ENCODE assay signal across 8 cellular contexts in the genomic region with DNA sequence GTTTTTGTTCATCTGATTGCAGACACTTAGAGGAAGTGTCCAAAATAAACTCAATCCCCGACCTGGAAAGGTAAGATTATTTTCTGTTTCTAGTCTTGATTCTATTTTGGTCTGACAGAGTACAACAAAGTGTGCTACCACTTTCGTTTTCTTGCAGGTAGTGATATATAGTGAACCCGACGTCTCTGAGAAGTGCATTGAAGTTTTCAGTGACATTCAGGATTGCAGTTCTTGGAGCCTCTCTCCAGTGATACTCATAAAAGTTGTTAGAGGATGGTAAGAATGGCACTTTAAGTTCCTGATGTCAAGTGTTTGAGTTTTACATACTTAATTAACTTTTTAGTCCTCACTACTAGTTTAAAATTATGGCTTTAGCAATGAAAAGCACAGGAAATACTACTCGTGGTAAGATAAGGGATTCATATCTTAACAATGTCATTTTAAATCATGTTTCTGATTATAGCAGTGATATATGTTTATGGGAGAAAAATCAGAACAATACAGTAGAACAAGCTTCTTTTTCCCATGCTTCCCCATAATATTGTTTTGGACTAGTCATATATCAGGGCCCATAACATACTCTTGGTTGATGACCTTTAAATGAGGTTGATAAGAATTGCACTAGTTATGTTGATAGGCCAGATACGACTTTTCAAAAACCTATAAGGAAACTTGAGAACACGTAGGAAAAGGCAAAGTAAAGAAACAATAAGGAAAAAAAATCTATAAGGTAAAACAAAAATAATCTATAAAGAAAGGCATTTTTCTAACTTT.
DNase-seq lines count a peak whose midpoint lies in the region; ATAC-seq, FAIRE-seq and TF ChIP-seq lines count a peak whose summit lies in the region.

No MANE protein-coding gene starts in this region.

- no peak overlapping the region for H3K4me3 Mint-ChIP-seq in glutamatergic neuron (ENCODE audit: unreplicated experiment)

- H3K4me2 ChIP-seq in GM12878 (ENCODE audit: control insufficient read depth, insufficient read depth) = peak overlapping the region; percentile 88

- RAD21 ChIA-PET in GM12878 (lab: Charles Lee; ENCODE audit: unreplicated experiment) = interaction anchor here (0.5 to 7.9 kb wide), 4 partner anchors 9 to 41 kb away, joined by 3 to 101 read pairs (median 7); no protein-coding TSS in a partner anchor

- no peak for TF ChIP-seq POLR2A in GM12878 (IDR thresholded peaks at IDR 0.05; ENCODE audit: low read depth, low read length)

- no peaks in the 10 kb centered on the region for H3K9me3 Mint-ChIP-seq in glutamatergic neuron (ENCODE audit: unreplicated experiment)

- no peak for TF ChIP-seq EP300 in GM12878 (IDR thresholded peaks at IDR 0.05; ENCODE audit: borderline replicate concordance in 1 of 2, control insufficient read depth in 1 of 2, low read depth in 2 of 2, low read length in 2 of 2)

- no peaks in the 10 kb centered on the region for H3K4me1 Mint-ChIP-seq in glutamatergic neuron (ENCODE audit: low read depth, unreplicated experiment)

- H3K36me3 ChIP-seq in A673 (ENCODE audit: insufficient read depth, low read length, poor library complexity, severe bottlenecking) = no peaks in the 10 kb centered on the region
- peaks cover 0 to 28% of the 10 kb centered on the region in 2 experiments; a peak in 2 of 4 replicates for H3K36me3 ChIP-seq in GM12878 (ENCODE audit: control insufficient read depth in 2 of 2, insufficient read depth in 2 of 2, low read length in 1 of 2)
- H3K36me3 ChIP-seq in small intestine (ENCODE audit: control insufficient read depth in 2 of 2, insufficient read depth in 2 of 2, low read length in 2 of 2) = peaks cover 0 to 2% of the 10 kb centered on the region in 2 donors

- DNase-seq in A673 (ENCODE audit: low spot score) (no peak), GM12878 (ENCODE audit: low read depth, low spot score) (no peak), small intestine (peak; percentile 71), glutamatergic neuron (no peak), GDM1 (lab: John Stamatoyannopoulos, UW) (no peak), NCI-H510A (lab: John Stamatoyannopoulos, UW) (no peak)

- H3K9me3 ChIP-seq in A673 (ENCODE audit: low read depth, low read length, poor library complexity, severe bottlenecking) (no peaks in the 10 kb centered on the region), GM12878 (replicated peaks; ENCODE audit: control insufficient read depth, insufficient read depth, low read length) (no peaks in the 10 kb centered on the region), small intestine (ENCODE audit: control insufficient read depth, low read depth) (no peaks in the 10 kb centered on the region)

- no peaks in the 10 kb centered on the region for H3K27me3 Mint-ChIP-seq in glutamatergic neuron (ENCODE audit: unreplicated experiment)

- in situ Hi-C loops in GM12878 (cut with MboI) = no loop called here

- H3K79me2 ChIP-seq in GM12878 (ENCODE audit: control insufficient read depth, insufficient read depth, low read length) = peaks cover 73% of the 10 kb centered on the region

- H3K4me3 ChIP-seq in A673 (ENCODE audit: low read depth, low read length, poor library complexity, severe bottlenecking) (peak overlapping the region; percentile 10), GM12878 (peak overlapping the region; percentile 66), small intestine (ENCODE audit: low read depth in 1 of 2, low read length in 2 of 2) (peak overlapping the region in 1 of 2 donors; percentile 28)

- BruUV-seq in A673 (replicated peaks; lab: Mats Ljungman, UMichigan) (no TSS peak), GM12878 (replicated peaks; lab: Mats Ljungman, UMichigan) (no TSS peak)

- no peak for TF ChIP-seq RAD21 in GM12878 (IDR thresholded peaks at IDR 0.05; ENCODE audit: insufficient read depth, low read depth, low read length)

- H3K27me3 ChIP-seq in A673 (replicated peaks; ENCODE audit: insufficient read depth, low read depth, low read length, poor library complexity) = no peaks in the 10 kb centered on the region
- no peaks in the 10 kb centered on the region for H3K27me3 ChIP-seq in GM12878 (replicated peaks in 1 of 2; ENCODE audit: control insufficient read depth in 2 of 2, insufficient read depth in 2 of 2, low read length in 1 of 2)
- H3K27me3 ChIP-seq in small intestine (ENCODE audit: control insufficient read depth in 2 of 2, insufficient read depth in 2 of 2, low read length in 2 of 2) = no peaks in the 10 kb centered on the region

- intact Hi-C loops in A673 (cut with micrococcal nuclease; ENCODE audit: unreplicated experiment) (no loop called here), GM12878 (cut with micrococcal nuclease; ENCODE audit: unreplicated experiment) (no loop called here)

- H3K27ac Mint-ChIP-seq in glutamatergic neuron (ENCODE audit: unreplicated experiment) = no peak overlapping the region

- FAIRE-seq in GM12878 (lab: Jason Lieb, UNC) (peak; percentile 83), small intestine (lab: Jason Lieb, UNC) (peak; percentile 68)

- SMC1A ChIA-PET in GM12878 (lab: Charles Lee; ENCODE audit: uncharacterized antibody, unreplicated experiment) = interaction anchor here (1.0 to 9.0 kb wide), 8 partner anchors 9 to 191 kb away, joined by 3 to 109 read pairs (median 3); no protein-coding TSS in a partner anchor

- H3K36me3 Mint-ChIP-seq in glutamatergic neuron (ENCODE audit: unreplicated experiment) = no peaks in the 10 kb centered on the region

- peak; percentile 37 for ATAC-seq in GM19328 (IDR thresholded peaks at IDR 0.05; ENCODE audit: unreplicated experiment)
- peak; percentile 38 for ATAC-seq in HG03378 (IDR thresholded peaks at IDR 0.05; ENCODE audit: unreplicated experiment)
- peak; percentile 39 for ATAC-seq in GM12878

- WGBS in GM12878 (ENCODE audit: insufficient coverage, insufficient replicate concordance, low lambda C conversion rate, missing lambda C conversion rate) = 0% methylated on average over 7 of the region's 7 CpGs
- 5 to 25% (median 10%) methylated on average over 7 of the region's 7 CpGs for WGBS in small intestine, 3 donors

- no peak overlapping the region; the same call in 1 of the 2 replicates for H2AFZ ChIP-seq in GM12878 (ENCODE audit: control insufficient read depth, low read depth, low read length)

- H3K4me1 ChIP-seq in A673 (ENCODE audit: insufficient read depth, low read length, poor library complexity, severe bottlenecking) (peaks cover 11% of the 10 kb centered on the region), GM12878 (ENCODE audit: control insufficient read depth, insufficient read depth, low read length) (peaks cover 7% of the 10 kb centered on the region; the same call in 1 of the 2 replicates), small intestine (ENCODE audit: control insufficient read depth in 2 of 2, insufficient read depth in 1 of 2, low read depth in 1 of 2, low read length in 1 of 2) (peaks cover 0 to 2% of the 10 kb centered on the region in 2 donors)

- H4K20me1 ChIP-seq in GM12878 (ENCODE audit: control insufficient read depth, insufficient read depth) = no peaks in the 10 kb centered on the region

- H3K27ac ChIP-seq in A673 (ENCODE audit: low read depth, low read length, poor library complexity, severe bottlenecking) (no peak overlapping the region), GM12878 (ENCODE audit: control insufficient read depth, insufficient read depth) (peak overlapping the region; percentile 68), small intestine (ENCODE audit: low read depth in 1 of 2, low read length in 1 of 2) (peak overlapping the region in 1 of 2 donors; percentile 37)

- TF ChIP-seq CTCF in A673 (conservative IDR thresholded peaks at IDR 0.05; ENCODE audit: low read depth, low read length) = no peak
- TF ChIP-seq CTCF in GM12878 (IDR thresholded peaks at IDR 0.05 in 2 of 3, conservative IDR thresholded peaks at IDR 0.05 in 1 of 3; ENCODE audit: control insufficient read depth in 2 of 3, extremely low read depth in 1 of 3, insufficient read depth in 1 of 3, low read depth in 3 of 3, low read length in 3 of 3) = no peak
- TF ChIP-seq CTCF in glutamatergic neuron (IDR thresholded peaks at IDR 0.05; ENCODE audit: partially characterized antibody, unreplicated experiment) = no peak

- POLR2A ChIA-PET in A673 (lab: Charles Lee; ENCODE audit: low non-redundant PET) (no interaction called here), GM12878 (lab: Charles Lee) (interaction anchor here (1.4 to 4.5 kb wide), 3 partner anchors 9 to 573 kb away, joined by 3 to 34 read pairs (median 6); no protein-coding TSS in a partner anchor)

- peak overlapping the region; percentile 19; the same call in 1 of the 2 replicates for H3K9ac ChIP-seq in GM12878 (ENCODE audit: control insufficient read depth, insufficient read depth, low read length)

- CTCF ChIA-PET in A673 (lab: Charles Lee) (no interaction called here), GM12878 (lab: Yijun Ruan, JAX) (interaction anchor here (0.9 to 3.7 kb wide), 6 partner anchors 9 to 41 kb away, joined by 3 to 22 read pairs (median 4); no protein-coding TSS in a partner anchor)

TF ChIP-seq in GM12878, 131 proteins besides CTCF, POLR2A, EP300 and RAD21 (continues in another document):
- TF ChIP-seq CHD4 (IDR thresholded peaks at IDR 0.05) (no peak), RB1 (IDR thresholded peaks at IDR 0.05; ENCODE audit: borderline replicate concordance) (no peak), MYC (IDR thresholded peaks at IDR 0.05; ENCODE audit: insufficient read depth, insufficient read length, insufficient replicate concordance, low read length, severe bottlenecking) (no peak), SP1 (IDR thresholded peaks at IDR 0.05; ENCODE audit: low read depth, low read length) (no peak), BHLHE40 (IDR thresholded peaks at IDR 0.05; ENCODE audit: borderline replicate concordance in 1 of 2, low read depth in 2 of 2, low read length in 1 of 2) (peak; percentile 33 to 49; a peak in 1 of 4 replicates), JUNB (IDR thresholded peaks at IDR 0.05) (no peak), SREBF1 (IDR thresholded peaks at IDR 0.05; ENCODE audit: low read length) (no peak), MTA2 (IDR thresholded peaks at IDR 0.05; ENCODE audit: low read depth) (no peak), RCOR1 (conservative IDR thresholded peaks at IDR 0.05; ENCODE audit: low read depth, low read length) (no peak), MTA3 (IDR thresholded peaks at IDR 0.05; ENCODE audit: borderline replicate concordance, low read length) (no peak), NFYA (IDR thresholded peaks at IDR 0.05; ENCODE audit: borderline replicate concordance, low read depth, low read length) (no peak)
- TF ChIP-seq, protein P1, sequence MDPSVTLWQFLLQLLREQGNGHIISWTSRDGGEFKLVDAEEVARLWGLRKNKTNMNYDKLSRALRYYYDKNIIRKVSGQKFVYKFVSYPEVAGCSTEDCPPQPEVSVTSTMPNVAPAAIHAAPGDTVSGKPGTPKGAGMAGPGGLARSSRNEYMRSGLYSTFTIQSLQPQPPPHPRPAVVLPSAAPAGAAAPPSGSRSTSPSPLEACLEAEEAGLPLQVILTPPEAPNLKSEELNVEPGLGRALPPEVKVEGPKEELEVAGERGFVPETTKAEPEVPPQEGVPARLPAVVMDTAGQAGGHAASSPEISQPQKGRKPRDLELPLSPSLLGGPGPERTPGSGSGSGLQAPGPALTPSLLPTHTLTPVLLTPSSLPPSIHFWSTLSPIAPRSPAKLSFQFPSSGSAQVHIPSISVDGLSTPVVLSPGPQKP (IDR thresholded peaks at IDR 0.05; ENCODE audit: low read depth, low read length) = no peak
